In the genomic region with DNA sequence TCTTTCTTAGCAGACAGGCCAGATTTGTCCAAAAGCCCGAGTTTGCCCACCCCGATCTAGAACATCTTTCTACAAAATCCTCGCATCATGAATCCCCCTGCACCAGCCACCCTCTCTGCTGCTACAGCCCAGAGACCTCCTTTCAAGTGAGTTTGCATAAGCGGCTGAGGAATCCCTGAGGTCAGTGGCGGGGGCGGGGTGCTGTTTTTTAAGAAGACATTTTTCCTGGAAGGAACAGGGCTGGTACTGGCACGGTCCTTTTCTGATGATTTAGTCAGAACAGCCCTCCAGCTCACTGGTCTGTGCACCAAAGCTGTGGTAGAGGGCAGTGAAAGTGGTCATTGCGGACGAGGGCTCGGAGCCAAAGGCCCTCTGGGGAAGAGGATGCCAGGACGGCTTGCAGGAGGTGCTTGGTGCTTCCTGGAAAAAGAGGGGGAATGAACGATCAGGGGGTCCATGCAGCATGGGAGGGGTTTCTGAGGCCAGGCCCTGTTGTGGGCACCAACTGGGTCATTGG, we compare ENCODE assay signal across 24 cellular contexts. TPM values are rescaled to one million over a fixed set of nuclear protein-coding genes. Genes with fewer than 3 reads are reported as not detected.
"Had no signal": no experiment of that assay in that cellular context is flagged by ENCODE, and none has a peak within 500 bp of the region (broad histone marks: within the 10 kb centered on the region; RNA-seq: fewer than 3 reads in every experiment).

No MANE protein-coding gene starts in this region.

- H3K4me1 ChIP-seq: breast epithelium, colonic mucosa, heart right ventricle, lower lobe of right lung, sigmoid colon, testis, vagina had no signal

- H3K4me3 Mint-ChIP-seq: activated CD4-positive, alpha-beta memory T cell treated with anti-CD3 and anti-CD28 coated beads, Interleukin-2, amount 10 ng/mL, durations not matched to agents 7 days and 5 days; activated CD4-positive, alpha-beta T cell treated with anti-CD3 and anti-CD28 coated beads, Interleukin-2, amount 10 ng/mL, durations not matched to agents 24 days and 14 days; activated naive CD4-positive, alpha-beta T cell treated with anti-CD3 and anti-CD28 coated beads, Interleukin-2, amount 50 U/mL, for 24 hours; central memory CD8-positive, alpha-beta T cell; immature natural killer cell; naive B cell; neural crest cell; type B pancreatic cell had no signal

- H3K9me3 ChIP-seq: breast epithelium, colonic mucosa, heart right ventricle, lower lobe of right lung, sigmoid colon, testis, vagina had no signal

- H3K36me3 ChIP-seq: breast epithelium, colonic mucosa, heart right ventricle, lower lobe of right lung, sigmoid colon, vagina had no signal

- H3K27ac ChIP-seq: breast epithelium, colonic mucosa, epithelial cell of prostate, heart right ventricle, lower lobe of right lung, sigmoid colon, testis, vagina had no signal

- H3K4me3 ChIP-seq: breast epithelium, colonic mucosa, heart right ventricle, lower lobe of right lung, sigmoid colon, smooth muscle cell, testis, vagina had no signal

- H3K4me1 Mint-ChIP-seq: activated CD4-positive, alpha-beta memory T cell treated with anti-CD3 and anti-CD28 coated beads, Interleukin-2, amount 10 ng/mL, durations not matched to agents 7 days and 5 days; activated CD4-positive, alpha-beta T cell treated with anti-CD3 and anti-CD28 coated beads, Interleukin-2, amount 10 ng/mL, durations not matched to agents 24 days and 14 days; activated naive CD4-positive, alpha-beta T cell treated with anti-CD3 and anti-CD28 coated beads, Interleukin-2, amount 50 U/mL, for 24 hours; central memory CD8-positive, alpha-beta T cell; immature natural killer cell had no signal

- H3K36me3 Mint-ChIP-seq: activated naive CD4-positive, alpha-beta T cell treated with anti-CD3 and anti-CD28 coated beads, Interleukin-2, amount 50 U/mL, for 24 hours; immature natural killer cell; naive B cell; type B pancreatic cell had no signal

- H3K4me2 ChIP-seq: smooth muscle cell had no signal

- H3K9me3 Mint-ChIP-seq: activated CD4-positive, alpha-beta memory T cell treated with anti-CD3 and anti-CD28 coated beads, Interleukin-2, amount 10 ng/mL, durations not matched to agents 7 days and 5 days; activated CD4-positive, alpha-beta T cell treated with anti-CD3 and anti-CD28 coated beads, Interleukin-2, amount 10 ng/mL, durations not matched to agents 24 days and 14 days; activated naive CD4-positive, alpha-beta T cell treated with anti-CD3 and anti-CD28 coated beads, Interleukin-2, amount 50 U/mL, for 24 hours; central memory CD8-positive, alpha-beta T cell; immature natural killer cell; naive B cell; neural crest cell; type B pancreatic cell had no signal

- DNase-seq: activated CD4-positive, alpha-beta memory T cell treated with anti-CD3 and anti-CD28 coated beads, Interleukin-2, amount 10 ng/mL, durations not matched to agents 7 days and 5 days; activated CD4-positive, alpha-beta T cell treated with anti-CD3 and anti-CD28 coated beads, Interleukin-2, amount 10 ng/mL, durations not matched to agents 24 days and 14 days; activated effector memory CD4-positive, alpha-beta T cell treated with anti-CD3 and anti-CD28 coated beads, Interleukin-2, amount 50 U/mL, for 16 hours; colonic mucosa; heart right ventricle; immature natural killer cell; lower lobe of right lung; naive B cell; retina; sigmoid colon; stimulated activated CD4-positive, alpha-beta T cell treated with anti-CD3 and anti-CD28 coated beads, Interleukin-2, amount 100 ng/mL, for 48 hours; stimulated activated CD8-positive, alpha-beta memory T cell treated with anti-CD3 and anti-CD28 coated beads, Interleukin-4, amount 100 ng/mL, for 48 hours; stimulated activated naive CD4-positive, alpha-beta T cell; T-helper 2 cell; testis had no signal

- H3K27me3 ChIP-seq: colonic mucosa, testis, vagina had no signal

- H3K27ac Mint-ChIP-seq: activated CD4-positive, alpha-beta memory T cell treated with anti-CD3 and anti-CD28 coated beads, Interleukin-2, amount 10 ng/mL, durations not matched to agents 7 days and 5 days; activated CD4-positive, alpha-beta T cell treated with anti-CD3 and anti-CD28 coated beads, Interleukin-2, amount 10 ng/mL, durations not matched to agents 24 days and 14 days; activated naive CD4-positive, alpha-beta T cell treated with anti-CD3 and anti-CD28 coated beads, Interleukin-2, amount 50 U/mL, for 24 hours; immature natural killer cell; naive B cell; progenitor cell of endocrine pancreas; type B pancreatic cell had no signal

RNA-seq across cellular contexts. Expression of gene GNAS-AS1, which starts 50.5 kb away (rescaled TPM):
- total RNA-seq: vagina had no signal
- polyA plus RNA-seq: immature natural killer cell, smooth muscle cell had no signal
